In genomic region chr13:97879646-97880297, GRCh38 we compare ENCODE assay signal across 11 cellular contexts.
DNase-seq lines count a peak whose midpoint lies in the region; FAIRE-seq and TF ChIP-seq lines count a peak whose summit lies in the region.
"Had no signal": no experiment of that assay in that cellular context is flagged by ENCODE, and none has a peak within 500 bp of the region (broad histone marks: within the 10 kb centered on the region; RNA-seq: fewer than 3 reads in every experiment).

No MANE protein-coding gene starts in this region.

- H3K27ac ChIP-seq in ACC112 (ENCODE audit: low read depth, low read length) (peak overlapping the region; percentile 92), kidney (ENCODE audit: low read depth in 2 of 2, low read length in 2 of 2) (no peak overlapping the region)
- H3K27ac ChIP-seq: prostate gland had no signal

- H3K36me3 ChIP-seq in ACC112 (ENCODE audit: insufficient read depth, low read length) = no peaks in the 10 kb centered on the region
- no peaks in the 10 kb centered on the region for H3K36me3 ChIP-seq in kidney (ENCODE audit: control insufficient read depth in 1 of 2, insufficient read depth in 2 of 2, low read length in 2 of 2)
- H3K36me3 ChIP-seq: prostate gland had no signal

- peak overlapping the region; percentile 48 for H3K4me3 ChIP-seq in ACC112 (ENCODE audit: low read depth, low read length)
- H3K4me3 ChIP-seq in astrocyte of the spinal cord (ENCODE audit: low read depth, low read length) = no peak overlapping the region
- no peak overlapping the region for H3K4me3 ChIP-seq in kidney (ENCODE audit: low read length in 2 of 2)
- H3K4me3 ChIP-seq: prostate gland had no signal

- no peaks in the 10 kb centered on the region for H3K79me2 ChIP-seq in ACC112 (ENCODE audit: control insufficient read depth, insufficient read depth, low read length, unreplicated experiment)

- intact Hi-C loops in kidney (cut with DNase I) = no loop called here

- in situ Hi-C loops in astrocyte of the spinal cord (cut with HindIII; ENCODE audit: low sequenced_read_pairs) = no loop called here

- H3K9ac ChIP-seq in kidney (ENCODE audit: low read length in 2 of 2) = no peak overlapping the region

- no peak for TF ChIP-seq CTCF in astrocyte of the spinal cord (IDR thresholded peaks at IDR 0.05; ENCODE audit: low read depth, low read length)
- no peak for TF ChIP-seq CTCF in kidney (IDR thresholded peaks at IDR 0.05; ENCODE audit: borderline replicate concordance, extremely low read depth, insufficient read depth)

- FAIRE-seq in kidney (lab: Jason Lieb, UNC) = no peak
- FAIRE-seq: islet of Langerhans had no signal

- H3K9me3 ChIP-seq in kidney (ENCODE audit: control insufficient read depth in 1 of 2, low read length in 2 of 2) = no peaks in the 10 kb centered on the region
- H3K9me3 ChIP-seq: prostate gland had no signal

- H3K4me1 ChIP-seq in ACC112 (ENCODE audit: control insufficient read depth, insufficient read depth, low read length, unreplicated experiment) = peaks cover 21% of the 10 kb centered on the region
- no peaks in the 10 kb centered on the region for H3K4me1 ChIP-seq in kidney (ENCODE audit: control insufficient read depth in 1 of 2, insufficient read depth in 1 of 2, low read depth in 1 of 2, low read length in 2 of 2)
- H3K4me1 ChIP-seq: prostate gland had no signal

- DNase-seq in HS-27A (ENCODE audit: low read depth) = peak; percentile 79
- DNase-seq in astrocyte of the spinal cord (ENCODE audit: low read depth, low spot score) = peak; percentile 90
- DNase-seq in iPS-NIHi7 (ENCODE audit: extremely low spot score) = peak; percentile 23
- no peak for DNase-seq in activated CD4-positive, alpha-beta T cell treated with anti-CD3 and anti-CD28 coated beads, Interleukin-2, amount 50 U/mL, for 4 hours
- DNase-seq in mesenteric fat pad (ENCODE audit: low spot score) = no peak
- DNase-seq in GM19240 (ENCODE audit: insufficient read length, low spot score) = no peak
- no peak for DNase-seq in kidney
- DNase-seq: Kasumi-1 had no signal

- H3K27me3 ChIP-seq in ACC112 (ENCODE audit: insufficient read depth, low read length) = no peaks in the 10 kb centered on the region

- H2AFZ ChIP-seq in ACC112 (ENCODE audit: low read length, unreplicated experiment) = peak overlapping the region; percentile 99

Comparison
In these comparisons a context has a peak if more than half of its experiments do, and no peak if none do; other contexts are left out.
1. DNase-seq: peak in HS-27A (single experiment), astrocyte of the spinal cord (single experiment) and iPS-NIHi7 (single experiment); none in activated CD4-positive, alpha-beta T cell treated with anti-CD3 and anti-CD28 coated beads, Interleukin-2, amount 50 U/mL, for 4 hours (0 of 2), mesenteric fat pad (single experiment), GM19240 (single experiment) and kidney (single experiment).